Comparison of ENCODE assay signal across 1 cellular context in genomic region chr19:41352609-41353465, GRCh38.
TF ChIP-seq lines count a peak whose summit lies in the region.

No MANE protein-coding gene starts in this region.

TF ChIP-seq in K562, 482 proteins besides CTCF, POLR2A, EP300 and RAD21 (continued from another document):
- TF ChIP-seq RBBP5 (IDR thresholded peaks at IDR 0.05; ENCODE audit: borderline replicate concordance, insufficient read depth, low read length, poor library complexity, severe bottlenecking): peak; percentile 28
- TF ChIP-seq SP2 (IDR thresholded peaks at IDR 0.05; ENCODE audit: extremely low read depth, low read depth, low read length, poor library complexity, severe bottlenecking): no peak
- peak; percentile 71 for TF ChIP-seq ZFX (CRISPR knock-in tag; IDR thresholded peaks at IDR 0.05)
- TF ChIP-seq NR3C1 (CRISPR knock-in tag; IDR thresholded peaks at IDR 0.05): 0 out of 2 replicates have a peak, but pooled peaks have one; percentile 3
- no peak for TF ChIP-seq EHMT2 (IDR thresholded peaks at IDR 0.05)
- no peak for TF ChIP-seq SMARCB1 (IDR thresholded peaks at IDR 0.05; ENCODE audit: insufficient read length, low read depth)
- TF ChIP-seq GATA2 (CRISPR knock-in tag; IDR thresholded peaks at IDR 0.05): no peak
- TF ChIP-seq ARID3B (CRISPR knock-in tag; IDR thresholded peaks at IDR 0.05; ENCODE audit: borderline replicate concordance): no peak
- no peak for TF ChIP-seq HMGXB4 (CRISPR knock-in tag; IDR thresholded peaks at IDR 0.05)
- no peak; the same call in 1 of the 2 replicates for TF ChIP-seq HDAC2 (IDR thresholded peaks at IDR 0.05)
- no peak for TF ChIP-seq SMARCA4 (IDR thresholded peaks at IDR 0.05)
- TF ChIP-seq ZNF354B (CRISPR knock-in tag; IDR thresholded peaks at IDR 0.05): no peak
- TF ChIP-seq TRIM24 (IDR thresholded peaks at IDR 0.05): no peak
- no peak for TF ChIP-seq OTX1 (CRISPR knock-in tag; IDR thresholded peaks at IDR 0.05)
- TF ChIP-seq XRCC5 (IDR thresholded peaks at IDR 0.05; ENCODE audit: low read depth, low read length): no peak
- no peak for TF ChIP-seq RUNX1 (IDR thresholded peaks at IDR 0.05; ENCODE audit: low read depth)
- no peak for TF ChIP-seq MTF1 (CRISPR knock-in tag; IDR thresholded peaks at IDR 0.05; ENCODE audit: borderline replicate concordance)
- peak; percentile 99 for TF ChIP-seq CTCFL (IDR thresholded peaks at IDR 0.05; ENCODE audit: borderline replicate concordance, insufficient read depth, low read depth, low read length, poor library complexity, severe bottlenecking)
- TF ChIP-seq NFIC (IDR thresholded peaks at IDR 0.05): 0 out of 2 replicates have a peak, but pooled peaks have one; percentile 7
- TF ChIP-seq TGIF2 (CRISPR knock-in tag; IDR thresholded peaks at IDR 0.05): 0 out of 2 replicates have a peak, but pooled peaks have one; percentile 53
- TF ChIP-seq ZNF444 (CRISPR knock-in tag; IDR thresholded peaks at IDR 0.05): no peak
- TF ChIP-seq FOXM1 (IDR thresholded peaks at IDR 0.05; ENCODE audit: low read depth): no peak
- TF ChIP-seq FOXM1 (CRISPR knock-in tag; IDR thresholded peaks at IDR 0.05; ENCODE audit: low read depth): no peak
- no peak for TF ChIP-seq ZNF280B (CRISPR knock-in tag; IDR thresholded peaks at IDR 0.05)
- no peak for TF ChIP-seq GTF2B (IDR thresholded peaks at IDR 0.05; ENCODE audit: extremely low read depth, insufficient read length)
- no peak for TF ChIP-seq ZNF311 (CRISPR knock-in tag; IDR thresholded peaks at IDR 0.05)
- no peak for TF ChIP-seq ZNF79 (CRISPR knock-in tag; IDR thresholded peaks at IDR 0.05; ENCODE audit: low read depth)
- peak; percentile 91 for TF ChIP-seq EP400 (IDR thresholded peaks at IDR 0.05)
- TF ChIP-seq CBX5 (IDR thresholded peaks at IDR 0.05; ENCODE audit: borderline replicate concordance, low read depth): no peak
- no peak for TF ChIP-seq THAP7 (CRISPR knock-in tag; IDR thresholded peaks at IDR 0.05)
- no peak for TF ChIP-seq ZNF12 (CRISPR knock-in tag; IDR thresholded peaks at IDR 0.05)
- TF ChIP-seq POLR2B (IDR thresholded peaks at IDR 0.05; ENCODE audit: low read depth, partially characterized antibody): no peak
- no peak for TF ChIP-seq ZKSCAN8 (CRISPR knock-in tag; IDR thresholded peaks at IDR 0.05)
- peak in 2 of 3 experiments; percentile 72 to 81 for TF ChIP-seq YY1 (IDR thresholded peaks at IDR 0.05; ENCODE audit: borderline replicate concordance in 1 of 3, control insufficient read depth in 1 of 3, extremely low read depth in 1 of 3, insufficient read depth in 3 of 3, insufficient read length in 1 of 3, insufficient replicate concordance in 2 of 3, low read depth in 1 of 3, low read length in 2 of 3)
- TF ChIP-seq SIX5 (IDR thresholded peaks at IDR 0.05; ENCODE audit: borderline replicate concordance in 1 of 2, insufficient read depth in 1 of 2, low read depth in 1 of 2, low read length in 2 of 2): 0 out of 4 replicates have a peak, but pooled peaks of 1 of the 2 experiments have one; percentile 14
- no peak for TF ChIP-seq ZNF449 (CRISPR knock-in tag; IDR thresholded peaks at IDR 0.05)
- no peak for TF ChIP-seq JUNB (CRISPR knock-in tag; conservative IDR thresholded peaks at IDR 0.05)
- no peak for TF ChIP-seq DDX20 (tag; IDR thresholded peaks at IDR 0.05; ENCODE audit: low read depth)
- TF ChIP-seq HDAC6 (IDR thresholded peaks at IDR 0.05; ENCODE audit: low read depth, low read length): no peak
